In the genomic region with DNA sequence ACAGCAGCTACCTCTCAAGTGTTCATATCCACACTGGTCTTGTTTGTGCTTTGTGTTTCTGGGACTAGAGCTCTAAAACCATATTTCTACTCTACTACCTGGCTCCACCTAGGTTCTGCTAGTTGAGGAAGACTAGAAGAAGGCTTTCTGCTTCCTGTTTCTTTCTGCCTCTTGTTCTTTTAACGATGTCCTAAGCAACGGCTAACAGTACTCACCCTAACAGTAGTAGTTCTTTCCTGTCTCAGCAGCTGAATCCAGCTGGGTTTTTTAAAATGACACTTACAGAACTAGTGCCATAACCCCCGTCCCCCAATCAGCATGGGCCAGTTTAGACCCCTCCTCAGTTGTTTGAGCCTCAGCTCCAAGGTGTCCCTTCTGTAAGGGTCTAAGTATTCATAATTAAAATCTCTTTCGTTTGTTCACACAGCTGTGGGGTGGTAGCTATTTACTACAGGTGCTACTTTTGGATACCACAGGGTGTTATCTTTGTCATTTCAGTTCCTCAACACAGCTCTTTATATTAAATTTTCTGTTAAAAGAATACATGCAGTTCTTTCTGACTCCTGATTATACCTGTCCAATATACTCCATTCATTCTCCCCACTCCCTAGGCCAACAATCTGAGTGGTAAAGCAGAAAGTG, we compare ENCODE assay signal across 17 cellular contexts.
"Had no signal": no experiment of that assay in that cellular context is flagged by ENCODE, and none has a peak within 500 bp of the region (broad histone marks: within the 10 kb centered on the region; RNA-seq: fewer than 3 reads in every experiment).

No MANE protein-coding gene starts in this region.

- H3K27me3 ChIP-seq: spleen had no signal

- H3K27me3 Mint-ChIP-seq: naive thymus-derived CD4-positive, alpha-beta T cell had no signal

- FAIRE-seq: islet of Langerhans had no signal

- H3K27ac ChIP-seq: dorsolateral prefrontal cortex, heart left ventricle, spleen had no signal

- H3K4me1 ChIP-seq: heart left ventricle, spleen had no signal

- H3K4me3 Mint-ChIP-seq: naive thymus-derived CD4-positive, alpha-beta T cell; nephron progenitor cell had no signal

- H3K27ac Mint-ChIP-seq: naive thymus-derived CD4-positive, alpha-beta T cell; nephron progenitor cell had no signal

- H3K4me1 Mint-ChIP-seq: naive thymus-derived CD4-positive, alpha-beta T cell had no signal

- ATAC-seq: heart left ventricle; naive thymus-derived CD4-positive, alpha-beta T cell; sciatic nerve had no signal

- DNase-seq: cortex of kidney; dorsolateral prefrontal cortex; effector CD8-positive, alpha-beta T cell; foreskin melanocyte; heart left ventricle; hypothalamus; kidney glomerular epithelial cell; naive thymus-derived CD4-positive, alpha-beta T cell; nephron progenitor cell; posterior cingulate gyrus; spleen; stimulated activated CD4-positive, alpha-beta T cell treated with anti-CD3 and anti-CD28 coated beads, Interleukin-2, amount 100 ng/mL, for 24 hours; stimulated activated CD4-positive, alpha-beta T cell treated with anti-CD3 and anti-CD28 coated beads, Interleukin-4, amount 100 ng/mL, for 4 hours; stimulated activated naive CD4-positive, alpha-beta T cell; trophoblast cell had no signal

- H3K36me3 ChIP-seq: heart left ventricle, spleen had no signal

- H3K4me3 ChIP-seq: dorsolateral prefrontal cortex, heart left ventricle, spleen had no signal
